In the genomic region with DNA sequence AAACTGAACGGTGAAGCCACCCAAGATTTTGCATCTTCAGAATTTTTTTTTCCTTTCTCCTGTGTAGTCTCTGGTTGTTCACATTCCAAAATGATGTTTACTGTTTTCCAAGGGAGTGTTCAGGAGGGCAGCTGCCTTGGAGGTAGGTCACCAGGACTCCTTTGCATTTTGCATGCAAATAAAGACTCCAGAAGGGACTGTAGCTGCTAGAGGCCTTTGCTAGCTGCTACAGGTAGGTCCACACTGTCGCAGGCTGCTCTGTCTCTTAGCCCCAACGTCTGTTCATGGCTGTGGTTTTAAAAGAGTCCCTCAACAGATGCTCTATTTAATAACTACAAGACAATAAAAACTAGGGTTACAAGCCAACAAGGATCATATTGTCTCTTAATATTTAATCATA, we compare ENCODE assay signal across 17 cellular contexts. TPM values are rescaled to one million over a fixed set of nuclear protein-coding genes. Genes with fewer than 3 reads are reported as not detected.
DNase-seq lines count a peak whose midpoint lies in the region; ATAC-seq, FAIRE-seq and TF ChIP-seq lines count a peak whose summit lies in the region.
"Had no signal": no experiment of that assay in that cellular context is flagged by ENCODE, and none has a peak within 500 bp of the region (broad histone marks: within the 10 kb centered on the region; RNA-seq: fewer than 3 reads in every experiment).

No MANE protein-coding gene starts in this region.

- H3K4me1 Mint-ChIP-seq in CD8-positive, alpha-beta memory T cell = peaks cover 93 to 100% (median 100%) of the 10 kb centered on the region in 3 donors
- peaks cover 58 to 98% (median 88%) of the 10 kb centered on the region in 7 donors for H3K4me1 Mint-ChIP-seq in naive thymus-derived CD4-positive, alpha-beta T cell

- RAD21 ChIA-PET in GM12878 (lab: Charles Lee; ENCODE audit: unreplicated experiment) = interaction anchor here (0.6 to 16.2 kb wide), 10 partner anchors 8 to 218 kb away, joined by 3 to 299 read pairs (median 14); a partner anchor contains a TSS

- peaks cover 12% of the 10 kb centered on the region for H3K36me3 ChIP-seq in CD8-positive, alpha-beta memory T cell (ENCODE audit: insufficient read depth, low read length)
- H3K36me3 ChIP-seq in IMR-90 (ENCODE audit: control insufficient read depth, insufficient read depth, low read length) (peaks cover 39% of the 10 kb centered on the region), GM12878 (ENCODE audit: control insufficient read depth in 2 of 2, insufficient read depth in 2 of 2, low read length in 1 of 2) (peaks cover 2 to 18% of the 10 kb centered on the region in 2 experiments), thyroid gland (no peaks in the 10 kb centered on the region)
- peaks cover 0 to 10% (median 8%) of the 10 kb centered on the region in 3 experiments for H3K36me3 ChIP-seq in naive thymus-derived CD4-positive, alpha-beta T cell (ENCODE audit: control insufficient read depth in 2 of 3, insufficient read depth in 3 of 3, low read length in 3 of 3)
- H3K36me3 ChIP-seq: sigmoid colon had no signal

- POLR2A ChIA-PET in CD8-positive, alpha-beta memory T cell (lab: Charles Lee) = interaction anchor here (1.0 to 1.2 kb wide), 2 partner anchors 9 to 11 kb away, joined by 4 to 6 read pairs; a partner anchor contains a TSS
- POLR2A ChIA-PET in IMR-90 (lab: Charles Lee; ENCODE audit: unreplicated experiment) = interaction anchor here (0.5 kb wide), 1 partner anchor 11 kb away, joined by 4 read pairs; a partner anchor contains a TSS
- POLR2A ChIA-PET in GM12878 (lab: Charles Lee) = interaction anchor here (0.6 to 8.7 kb wide), 7 partner anchors 9 to 176 kb away, joined by 3 to 68 read pairs (median 4); a partner anchor contains a TSS
- POLR2A ChIA-PET in naive thymus-derived CD4-positive, alpha-beta T cell (lab: Charles Lee) = interaction anchor here (0.7 kb wide), 2 partner anchors 36 to 500 kb away, joined by 3 read pairs; no protein-coding TSS in a partner anchor

- no peak overlapping the region for H3K9ac ChIP-seq in IMR-90 (ENCODE audit: low read depth, low read length)
- H3K9ac ChIP-seq in GM12878 (ENCODE audit: control insufficient read depth, insufficient read depth, low read length) = no peak overlapping the region; the same call in 1 of the 2 replicates
- H3K9ac ChIP-seq: GM23248 had no signal

- no peak overlapping the region for H2BK120ac ChIP-seq in IMR-90 (ENCODE audit: low read depth, low read length)

- H3K27ac ChIP-seq in CD8-positive, alpha-beta memory T cell (ENCODE audit: low read depth, low read length) = no peak overlapping the region
- H3K27ac ChIP-seq in IMR-90 (ENCODE audit: insufficient read depth, low read length) (no peak overlapping the region), GM12878 (ENCODE audit: control insufficient read depth, insufficient read depth) (peak overlapping the region; percentile 43; the same call in 1 of the 2 replicates), thyroid gland (no peak overlapping the region)
- no peak overlapping the region for H3K27ac ChIP-seq in naive thymus-derived CD4-positive, alpha-beta T cell (ENCODE audit: low read depth, low read length)
- H3K27ac ChIP-seq: GM23248, sigmoid colon had no signal

- H2BK20ac ChIP-seq in IMR-90 (ENCODE audit: low read depth, low read length) = no peak overlapping the region

- H2AFZ ChIP-seq in IMR-90 (replicated peaks; ENCODE audit: low read length, poor library complexity) (no peak overlapping the region), GM12878 (ENCODE audit: control insufficient read depth, low read depth, low read length) (no peak overlapping the region)
- H2AFZ ChIP-seq: GM23248 had no signal

- in situ Hi-C loops in IMR-90 (cut with MboI; ENCODE audit: low sequenced_read_pairs) (no loop called here), GM12878 (cut with MboI) (no loop called here)

- no peaks in the 10 kb centered on the region for H3K27me3 Mint-ChIP-seq in CD8-positive, alpha-beta memory T cell
- no peaks in the 10 kb centered on the region for H3K27me3 Mint-ChIP-seq in naive thymus-derived CD4-positive, alpha-beta T cell
- H3K27me3 Mint-ChIP-seq: activated naive CD8-positive, alpha-beta T cell had no signal

- no peak for TF ChIP-seq RAD21 in IMR-90 (IDR thresholded peaks at IDR 0.05; ENCODE audit: low read length)
- no peak for TF ChIP-seq RAD21 in GM12878 (IDR thresholded peaks at IDR 0.05; ENCODE audit: insufficient read depth, low read depth, low read length)

- dilution Hi-C loops in IMR-90 (cut with HindIII; ENCODE audit: low sequenced_read_pairs, unreplicated experiment) = no loop called here

- no peak for ATAC-seq in IMR-90 (ENCODE audit: low read depth)
- peak; percentile 12; the same call in 2 of the 3 replicates for ATAC-seq in GM12878
- ATAC-seq in naive thymus-derived CD4-positive, alpha-beta T cell = no peak
- ATAC-seq: activated CD4-positive, CD25-positive, alpha-beta regulatory T cell treated with anti-CD3 and anti-CD28 coated beads, Interleukin-2, amount 50 U/mL, for 24 hours had no signal

- no peak overlapping the region for H4K5ac ChIP-seq in IMR-90 (ENCODE audit: low read depth, low read length)

- peaks cover 24 to 92% (median 44%) of the 10 kb centered on the region in 3 donors for H3K36me3 Mint-ChIP-seq in CD8-positive, alpha-beta memory T cell
- peaks cover 22 to 80% (median 63%) of the 10 kb centered on the region in 5 donors for H3K36me3 Mint-ChIP-seq in naive thymus-derived CD4-positive, alpha-beta T cell

- no peak overlapping the region for H3K4ac ChIP-seq in IMR-90 (ENCODE audit: low read depth, low read length)

- H2BK5ac ChIP-seq in IMR-90 (ENCODE audit: low read depth, low read length, poor library complexity, severe bottlenecking) = no peak overlapping the region

- WGBS in IMR-90 (ENCODE audit: extremely low coverage in 2 of 2, insufficient read length in 1 of 2), 2 experiments = no CpG with 5 or more reads among the region's 3 CpGs
- 86% methylated on average over 3 of the region's 3 CpGs for WGBS in GM12878 (ENCODE audit: insufficient coverage, insufficient replicate concordance, low lambda C conversion rate, missing lambda C conversion rate)
- 75 to 85% methylated on average over 3 of the region's 3 CpGs for WGBS in thyroid gland, 2 donors

- no peaks in the 10 kb centered on the region for H3K27me3 ChIP-seq in CD8-positive, alpha-beta memory T cell (ENCODE audit: insufficient read depth, low read length, poor library complexity, severe bottlenecking)
- H3K27me3 ChIP-seq in IMR-90 (ENCODE audit: control insufficient read depth, insufficient read depth, low read length) (no peaks in the 10 kb centered on the region), GM12878 (replicated peaks in 1 of 2; ENCODE audit: control insufficient read depth in 2 of 2, insufficient read depth in 2 of 2, low read length in 1 of 2) (no peaks in the 10 kb centered on the region), thyroid gland (no peaks in the 10 kb centered on the region)
- no peaks in the 10 kb centered on the region for H3K27me3 ChIP-seq in naive thymus-derived CD4-positive, alpha-beta T cell (ENCODE audit: control insufficient read depth in 2 of 2, insufficient read depth in 2 of 2, low read length in 2 of 2)
- H3K27me3 ChIP-seq: sigmoid colon had no signal

- H3K4me2 ChIP-seq in IMR-90 (ENCODE audit: low read depth, low read length) (no peak overlapping the region), GM12878 (ENCODE audit: control insufficient read depth, insufficient read depth) (peak overlapping the region; percentile 18; the same call in 1 of the 2 replicates)

- H3K9me3 Mint-ChIP-seq in CD8-positive, alpha-beta memory T cell = no peaks in the 10 kb centered on the region
- H3K9me3 Mint-ChIP-seq in naive thymus-derived CD4-positive, alpha-beta T cell = no peaks in the 10 kb centered on the region

- H4K91ac ChIP-seq in IMR-90 (ENCODE audit: insufficient read depth, low read depth, low read length) = no peak overlapping the region

- CTCF ChIA-PET in CD8-positive, alpha-beta memory T cell (lab: Charles Lee) = no interaction called here
- CTCF ChIA-PET in IMR-90 (lab: Yijun Ruan, JAX) = interaction anchor here (0.7 to 0.8 kb wide), 2 partner anchors 217 to 296 kb away, joined by 3 to 5 read pairs; no protein-coding TSS in a partner anchor
- CTCF ChIA-PET in GM12878 (lab: Yijun Ruan, JAX) = interaction anchor here (1.0 to 4.0 kb wide), 5 partner anchors 8 to 29 kb away, joined by 3 to 42 read pairs (median 4); a partner anchor contains a TSS
- CTCF ChIA-PET in naive thymus-derived CD4-positive, alpha-beta T cell (lab: Charles Lee) = no interaction called here

- H2AK9ac ChIP-seq in IMR-90 (replicated peaks; ENCODE audit: low read depth, low read length, poor library complexity) = no peak overlapping the region

- no peak overlapping the region for H4K8ac ChIP-seq in IMR-90 (ENCODE audit: low read depth in 2 of 2, low read length in 2 of 2)

- peaks cover 19 to 55% of the 10 kb centered on the region in 2 experiments for H3K79me1 ChIP-seq in IMR-90 (ENCODE audit: low read depth in 1 of 2, low read length in 2 of 2)

- H3K18ac ChIP-seq in IMR-90 (ENCODE audit: low read depth, low read length) = no peak overlapping the region

- FAIRE-seq in GM12878 (lab: Jason Lieb, UNC) (no peak), urothelium cell line (lab: Jason Lieb, UNC) (no peak)
- FAIRE-seq: astrocyte, islet of Langerhans had no signal

- no peaks in the 10 kb centered on the region for H3K9me3 ChIP-seq in CD8-positive, alpha-beta memory T cell (ENCODE audit: low read length)
- H3K9me3 ChIP-seq in IMR-90 (ENCODE audit: control insufficient read depth, insufficient read depth, low read length) (no peaks in the 10 kb centered on the region), GM12878 (replicated peaks; ENCODE audit: control insufficient read depth, insufficient read depth, low read length) (peaks cover 1% of the 10 kb centered on the region; the same call in 2 of the 3 replicates), thyroid gland (no peaks in the 10 kb centered on the region)
- H3K9me3 ChIP-seq in naive thymus-derived CD4-positive, alpha-beta T cell (ENCODE audit: control insufficient read depth in 2 of 3, low read length in 3 of 3) = no peaks in the 10 kb centered on the region
- H3K9me3 ChIP-seq: sigmoid colon had no signal

- no peak overlapping the region for H2AK5ac ChIP-seq in IMR-90 (ENCODE audit: low read depth, low read length)

- SMC1A ChIA-PET in GM12878 (lab: Charles Lee; ENCODE audit: uncharacterized antibody, unreplicated experiment) = interaction anchor here (0.6 to 12.3 kb wide), 13 partner anchors 9 to 161 kb away, joined by 3 to 288 read pairs (median 5); a partner anchor contains a TSS

- H3K4me3 Mint-ChIP-seq in CD8-positive, alpha-beta memory T cell = peak overlapping the region in 6 of 7 donors; percentile 36 to 73 (median 60)
- peak overlapping the region in 6 of 10 donors; percentile 8 to 46 (median 34) for H3K4me3 Mint-ChIP-seq in naive thymus-derived CD4-positive, alpha-beta T cell
- H3K4me3 Mint-ChIP-seq: activated naive CD8-positive, alpha-beta T cell had no signal

- BruUV-seq in IMR-90 (replicated peaks; lab: Mats Ljungman, UMichigan) (no TSS peak), GM12878 (replicated peaks; lab: Mats Ljungman, UMichigan) (no TSS peak)

- H3K56ac ChIP-seq in IMR-90 (ENCODE audit: extremely low read depth, insufficient read depth, low read length) = no peak overlapping the region

- TF ChIP-seq EP300 in GM12878 (IDR thresholded peaks at IDR 0.05; ENCODE audit: borderline replicate concordance in 1 of 2, control insufficient read depth in 1 of 2, low read depth in 2 of 2, low read length in 2 of 2) = no peak

- no peak overlapping the region for H2BK15ac ChIP-seq in IMR-90 (ENCODE audit: low read depth, low read length)

- peak overlapping the region; percentile 60; the same call in 1 of the 2 replicates for H3K23ac ChIP-seq in IMR-90 (ENCODE audit: low read depth, low read length)

- H3K9me1 ChIP-seq in IMR-90 (ENCODE audit: insufficient read depth, low read length) = peaks cover 7% of the 10 kb centered on the region

- H3K4me3 ChIP-seq in CD8-positive, alpha-beta memory T cell (ENCODE audit: low read length) = no peak overlapping the region
- no peak overlapping the region for H3K4me3 ChIP-seq in IMR-90 (ENCODE audit: insufficient read depth, low read depth, low read length)
- no peak overlapping the region for H3K4me3 ChIP-seq in GM12878
- no peak overlapping the region for H3K4me3 ChIP-seq in naive thymus-derived CD4-positive, alpha-beta T cell (ENCODE audit: low read length)
- H3K4me3 ChIP-seq in thyroid gland (replicated peaks in 1 of 3) = no peak overlapping the region
- H3K4me3 ChIP-seq: GM23248, sigmoid colon had no signal

- TF ChIP-seq POLR2A in IMR-90 (IDR thresholded peaks at IDR 0.05; ENCODE audit: low read depth, low read length) = no peak
- TF ChIP-seq POLR2A in GM12878 (IDR thresholded peaks at IDR 0.05; ENCODE audit: low read depth, low read length) = no peak
- no peak for TF ChIP-seq POLR2A in thyroid gland (IDR thresholded peaks at IDR 0.05)

- H3K79me2 ChIP-seq in GM12878 (ENCODE audit: control insufficient read depth, insufficient read depth, low read length) = peaks cover 63% of the 10 kb centered on the region

- no peak for DNase-seq in CD8-positive, alpha-beta memory T cell
- DNase-seq in IMR-90 (no peak), GM12878 (ENCODE audit: low read depth, low spot score) (no peak), urothelium cell line (ENCODE audit: low spot score) (no peak), Ammon's horn (ENCODE audit: low spot score) (no peak), thyroid gland (no peak)
- no peak for DNase-seq in naive thymus-derived CD4-positive, alpha-beta T cell
- DNase-seq: COR-L47, GM23248, NCI-H1092 treated with DMSO at 0.1 percent for 48 hours, NCI-H2081, NCI-H510A, sigmoid colon had no signal

- H3K27ac Mint-ChIP-seq in CD8-positive, alpha-beta memory T cell = peak overlapping the region in 4 of 8 donors; percentile 64 to 82 (median 73)
- peak overlapping the region in 2 of 9 donors; percentile 20 to 48 for H3K27ac Mint-ChIP-seq in naive thymus-derived CD4-positive, alpha-beta T cell
- H3K27ac Mint-ChIP-seq: activated naive CD8-positive, alpha-beta T cell had no signal

- TF ChIP-seq CTCF in IMR-90 (conservative IDR thresholded peaks at IDR 0.05; ENCODE audit: low read depth, low read length) (no peak), GM12878 (IDR thresholded peaks at IDR 0.05 in 2 of 3, conservative IDR thresholded peaks at IDR 0.05 in 1 of 3; ENCODE audit: control insufficient read depth in 2 of 3, extremely low read depth in 1 of 3, insufficient read depth in 1 of 3, low read depth in 3 of 3, low read length in 3 of 3) (no peak), thyroid gland (IDR thresholded peaks at IDR 0.05) (no peak)

- peaks cover 15% of the 10 kb centered on the region for H4K20me1 ChIP-seq in IMR-90 (ENCODE audit: insufficient read depth, low read length)
- H4K20me1 ChIP-seq in GM12878 (ENCODE audit: control insufficient read depth, insufficient read depth) = no peaks in the 10 kb centered on the region

- peaks cover 41% of the 10 kb centered on the region for H3K4me1 ChIP-seq in CD8-positive, alpha-beta memory T cell (ENCODE audit: insufficient read depth, low read length)
- H3K4me1 ChIP-seq in IMR-90 (ENCODE audit: control insufficient read depth, insufficient read depth, low read length) (peaks cover 2% of the 10 kb centered on the region; the same call in 1 of the 2 replicates), GM12878 (ENCODE audit: control insufficient read depth, insufficient read depth, low read length) (peaks cover 38% of the 10 kb centered on the region), thyroid gland (no peaks in the 10 kb centered on the region)
- H3K4me1 ChIP-seq in naive thymus-derived CD4-positive, alpha-beta T cell (ENCODE audit: control insufficient read depth in 2 of 2, insufficient read depth in 2 of 2, low read length in 2 of 2) = peaks cover 26 to 60% of the 10 kb centered on the region in 2 donors

- intact Hi-C loops in IMR-90 (cut with micrococcal nuclease) (no loop called here), GM12878 (cut with micrococcal nuclease; ENCODE audit: unreplicated experiment) (loop anchor here (2.0 to 5.0 kb wide), 2 partner anchors 15 to 94 kb away; no protein-coding TSS in a partner anchor), thyroid gland (cut with DNase I) (no loop called here)
- intact Hi-C loops in naive thymus-derived CD4-positive, alpha-beta T cell (cut with micrococcal nuclease) = loop anchor here in 1 of 2 donors (5.0 kb wide), 1 partner anchor 36 kb away; no protein-coding TSS in a partner anchor

- no peak overlapping the region; the same call in 1 of the 2 replicates for H3K14ac ChIP-seq in IMR-90 (replicated peaks; ENCODE audit: low read depth, low read length)

RNA-seq across cellular contexts. Expression of a gene that starts 11.4 kb away (rescaled TPM):
- total RNA-seq in CD8-positive, alpha-beta memory T cell = 100 to 1,000 TPM; 128 to 132 TPM
- 261 TPM for polyA plus RNA-seq in CD8-positive, alpha-beta memory T cell
- 178 and 208 TPM in 2 replicates for total RNA-seq in IMR-90 (2012; rRNA removed)
- polyA plus RNA-seq in IMR-90 (2012; rRNA removed) = 267 and 299 TPM in 2 replicates
- polyA plus RNA-seq in IMR-90 (2012; cell fraction: cytosol; rRNA removed) = 73.5 and 320 TPM in 2 replicates
- 116 and 140 TPM in 2 replicates for polyA plus RNA-seq in IMR-90 (2012; cell fraction: nucleus; rRNA removed; ENCODE audit: low replicate concordance)
- total RNA-seq in GM12878 (2013; cell fraction: nucleolus; rRNA removed) = 650 and 670 TPM in 2 replicates
- 333 and 334 TPM in 2 replicates for total RNA-seq in GM12878 (2014; rRNA removed)
- total RNA-seq in GM12878 (2014; rRNA removed; fragmentation: Illumina TruSeq; extraction: Trizol) = 342 and 372 TPM in 2 replicates
- total RNA-seq in GM12878 (2021) = 359 and 381 TPM in 2 replicates
- polyA plus RNA-seq in GM12878 (2011; ENCODE audit: low read depth) = 352 TPM
- polyA plus RNA-seq in GM12878 (2011; rRNA removed) = 478 and 566 TPM in 2 replicates
- polyA plus RNA-seq in GM12878 (2011; cell fraction: cytosol; rRNA removed) = 325 and 335 TPM in 2 replicates
- polyA plus RNA-seq in GM12878 (2011; cell fraction: nucleus; rRNA removed) = 201 and 223 TPM in 2 replicates
- 359 and 451 TPM in 2 replicates for polyA plus RNA-seq in GM12878 (2012)
- 327 and 404 TPM in 2 replicates for polyA plus RNA-seq in GM12878 (2014; fragmentation: Illumina TruSeq; extraction: Trizol)
- polyA plus RNA-seq in GM12878 (2014; fragmentation: Nextera tagmentation; extraction: Ambion mirVana) = 1,000 to 10,000 TPM in 1 of 2 experiments, 100 to 1,000 TPM in 1; 709 to 1,123 TPM
- polyA plus RNA-seq in GM12878 (2014; rRNA removed) = 277 and 289 TPM in 2 replicates
- polyA plus RNA-seq in GM12878 (2016; fragmentation: Nextera tagmentation; extraction: Ambion mirVana) = 100 to 1,000 TPM; 814 to 865 TPM
- polyA minus RNA-seq in GM12878 (2011; rRNA and poly(A)+ RNA removed) = 215 and 312 TPM in 2 replicates
- polyA minus RNA-seq in GM12878 (2011; cell fraction: cytosol; rRNA and poly(A)+ RNA removed) = 262 and 269 TPM in 2 replicates
- 301 and 500 TPM in 2 replicates for polyA minus RNA-seq in GM12878 (2011; cell fraction: nucleus; rRNA and poly(A)+ RNA removed)
- total RNA-seq in naive thymus-derived CD4-positive, alpha-beta T cell = 100 to 1,000 TPM in 2 of 5 experiments, 10 to 100 TPM in 3; 26.9 to 174 (median 45.2) TPM
- polyA plus RNA-seq in naive thymus-derived CD4-positive, alpha-beta T cell = 10 to 100 TPM; 86.6 to 94.6 TPM
- total RNA-seq in thyroid gland = 10 to 100 TPM; 54.8 to 87.5 (median 64.2) TPM

Comparison
In these comparisons a context has a peak if more than half of its experiments do, and no peak if none do; other contexts are left out.
1. CTCF ChIA-PET loops: an anchor here in IMR-90 (0.7 to 0.8 kb wide) and GM12878 (1.0 to 4.0 kb wide); none called in CD8-positive, alpha-beta memory T cell and naive thymus-derived CD4-positive, alpha-beta T cell.